ENCODE assay signal across 25 cellular contexts in genomic region chr15:47437492-47437891, GRCh38.
"Had no signal": no experiment of that assay in that cellular context is flagged by ENCODE, and none has a peak within 500 bp of the region (broad histone marks: within the 10 kb centered on the region; RNA-seq: fewer than 3 reads in every experiment).

No MANE protein-coding gene starts in this region.

- H3K4me3 ChIP-seq: esophagus squamous epithelium, ovary, right atrium auricular region, suprapubic skin, tibial artery, upper lobe of right lung had no signal

- H3K27ac ChIP-seq: brain microvascular endothelial cell, esophagus squamous epithelium, ovary, right atrium auricular region, suprapubic skin, tibial artery, upper lobe of right lung, WERI-Rb-1 had no signal

- ATAC-seq: activated CD4-positive, CD25-positive, alpha-beta regulatory T cell treated with anti-CD3 and anti-CD28 coated beads, Interleukin-2, amount 50 U/mL, for 24 hours; left cardiac atrium; left ventricle myocardium superior; naive thymus-derived CD4-positive, alpha-beta T cell; T-helper 17 cell; upper lobe of right lung had no signal

- H3K36me3 ChIP-seq: brain microvascular endothelial cell, esophagus squamous epithelium, ovary, right atrium auricular region, suprapubic skin, tibial artery, upper lobe of right lung, WERI-Rb-1 had no signal

- DNase-seq: activated CD4-positive, alpha-beta memory T cell treated with anti-CD3 and anti-CD28 coated beads for 36 hours; activated CD4-positive, alpha-beta T cell treated with anti-CD3 and anti-CD28 coated beads for 48 hours; activated CD8-positive, alpha-beta memory T cell treated with anti-CD3 and anti-CD28 coated beads, Interleukin-2, amount 50 U/mL, for 4 hours; activated gamma-delta T cell; activated naive CD4-positive, alpha-beta T cell treated with anti-CD3 and anti-CD28 coated beads, Interleukin-2, amount 10 ng/mL, durations not matched to agents 7 days and 5 days; activated naive CD8-positive, alpha-beta T cell treated with anti-CD3 and anti-CD28 coated beads, Interleukin-2, amount 10 ng/mL, durations not matched to agents 7 days and 5 days; activated T-cell treated with anti-CD3 and anti-CD28 coated beads, Interleukin-2, amount 50 U/mL, for 1 hour; brain microvascular endothelial cell; central memory CD4-positive, alpha-beta T cell; esophagus squamous epithelium; left cardiac atrium; left ventricle myocardium superior; naive thymus-derived CD4-positive, alpha-beta T cell; ovary; stimulated activated CD4-positive, alpha-beta T cell treated with anti-CD3 and anti-CD28 coated beads, Interleukin-15, amount 100 ng/mL, for 24 hours; stimulated activated CD4-positive, alpha-beta T cell treated with anti-CD3 and anti-CD28 coated beads, Interleukin-2, amount 100 ng/mL, for 24 hours; stimulated activated naive CD4-positive, alpha-beta T cell; T-helper 17 cell; T1000; tibial artery; upper lobe of right lung; WERI-Rb-1 had no signal

- H3K27me3 ChIP-seq: brain microvascular endothelial cell, esophagus squamous epithelium, ovary, right atrium auricular region, suprapubic skin, tibial artery, upper lobe of right lung had no signal

- H3K9me3 ChIP-seq: esophagus squamous epithelium, ovary, right atrium auricular region, suprapubic skin, tibial artery, upper lobe of right lung had no signal
